8 cellular contexts compared by ENCODE assay signal in genomic region chr1:205456868-205457724, GRCh38. TPM values are rescaled to one million over a fixed set of nuclear protein-coding genes. Genes with fewer than 3 reads are reported as not detected.
DNase-seq lines count a peak whose midpoint lies in the region; ATAC-seq, FAIRE-seq and TF ChIP-seq lines count a peak whose summit lies in the region.

No MANE protein-coding gene starts in this region.

- WGBS in gastroesophageal sphincter (ENCODE audit: low coverage in 1 of 2), 2 donors, result 4% methylated on average over 4 of the region's 74 CpGs; no CpG with 5 or more reads in 1 of the 2 donors

- no peak overlapping the region for H2AFZ ChIP-seq in astrocyte (ENCODE audit: low read depth, low read length)

- H3K4me3 ChIP-seq in astrocyte (ENCODE audit: insufficient read depth, low read depth, low read length) (no peak overlapping the region), gastroesophageal sphincter (peak overlapping the region in 1 of 2 donors; percentile 36)

- H3K4me1 Mint-ChIP-seq in astrocyte (ENCODE audit: low read depth, unreplicated experiment) (peaks cover 6% of the 10 kb centered on the region), nephron (peaks cover 35% of the 10 kb centered on the region)

- no peak overlapping the region for H3K9ac ChIP-seq in astrocyte (ENCODE audit: low read length)

- no peak for ATAC-seq in HG02571 (IDR thresholded peaks at IDR 0.05; ENCODE audit: unreplicated experiment)
- ATAC-seq in gastroesophageal sphincter, result no peak
- no peak for ATAC-seq in GM18498 (IDR thresholded peaks at IDR 0.05; ENCODE audit: unreplicated experiment)

- H3K27me3 ChIP-seq in astrocyte (ENCODE audit: insufficient read depth, low read length) (peaks cover 67% of the 10 kb centered on the region), gastroesophageal sphincter (peaks cover 92% of the 10 kb centered on the region)

- no peaks in the 10 kb centered on the region for H3K9me3 ChIP-seq in astrocyte (ENCODE audit: insufficient read depth, low read depth, low read length)
- H3K9me3 ChIP-seq in gastroesophageal sphincter, result no peaks in the 10 kb centered on the region

- no peaks in the 10 kb centered on the region for H3K36me3 Mint-ChIP-seq in astrocyte (ENCODE audit: low read depth, unreplicated experiment)
- H3K36me3 Mint-ChIP-seq in nephron (ENCODE audit: low read depth), result no peaks in the 10 kb centered on the region

- TF ChIP-seq CTCF in astrocyte (IDR thresholded peaks at IDR 0.05; ENCODE audit: insufficient read depth, low read depth, low read length) (no peak), nephron (IDR thresholded peaks at IDR 0.05; ENCODE audit: unreplicated experiment in 3 of 3) (no peak), gastroesophageal sphincter (IDR thresholded peaks at IDR 0.05) (no peak)

- peak overlapping the region; percentile 50 for H3K4me2 ChIP-seq in astrocyte (ENCODE audit: low read length)

- peak; percentile 89 for DNase-seq in DMS153 treated with DMSO at 0.1 percent for 48 hours (lab: John Stamatoyannopoulos, UW; ENCODE audit: unreplicated experiment)
- peak; percentile 74 for DNase-seq in NCI-H187 treated with DMSO at 0.1 percent for 48 hours (lab: John Stamatoyannopoulos, UW)
- no peak for DNase-seq in astrocyte (ENCODE audit: low read depth)
- no peak for DNase-seq in AG08395 (ENCODE audit: low spot score)

- no peak for FAIRE-seq in astrocyte (lab: Jason Lieb, UNC)

- H3K36me3 ChIP-seq in astrocyte (ENCODE audit: insufficient read depth, low read length) (no peaks in the 10 kb centered on the region), gastroesophageal sphincter (no peaks in the 10 kb centered on the region)

- H3K27ac ChIP-seq in astrocyte (ENCODE audit: low read depth, low read length) (no peak overlapping the region), gastroesophageal sphincter (no peak overlapping the region)

- TF ChIP-seq POLR2A in gastroesophageal sphincter (IDR thresholded peaks at IDR 0.05), result no peak

- H3K4me1 ChIP-seq in astrocyte (ENCODE audit: insufficient read depth, low read length) (peaks cover 2% of the 10 kb centered on the region), gastroesophageal sphincter (peaks cover 0 to 25% (median 18%) of the 10 kb centered on the region in 3 donors)

- H3K4me3 Mint-ChIP-seq in astrocyte (ENCODE audit: unreplicated experiment) (peak overlapping the region; percentile 80), nephron (peak overlapping the region; percentile 79 to 86 (median 84))

- H3K27ac Mint-ChIP-seq in astrocyte (ENCODE audit: unreplicated experiment), result no peak overlapping the region
- H3K27ac Mint-ChIP-seq in nephron, result no peak overlapping the region

- no peaks in the 10 kb centered on the region for H3K79me2 ChIP-seq in astrocyte (ENCODE audit: insufficient read depth, low read length)

- H3K9me3 Mint-ChIP-seq in astrocyte (ENCODE audit: unreplicated experiment) (no peaks in the 10 kb centered on the region), nephron (peaks cover 3% of the 10 kb centered on the region)

- H4K20me1 ChIP-seq in astrocyte (ENCODE audit: insufficient read depth, low read length), result peaks cover 4% of the 10 kb centered on the region

- no peak for TF ChIP-seq EP300 in gastroesophageal sphincter (IDR thresholded peaks at IDR 0.05)

- H3K27me3 Mint-ChIP-seq in astrocyte (ENCODE audit: low read depth, unreplicated experiment) (peaks cover 59% of the 10 kb centered on the region), nephron (ENCODE audit: low read depth) (peaks cover 85% of the 10 kb centered on the region)

RNA-seq across cellular contexts. Expression of gene BLACAT1, which starts 1.3 kb away (rescaled TPM):
- 2.2 and 2.3 TPM in 2 replicates for total RNA-seq in astrocyte
- total RNA-seq in gastroesophageal sphincter, result not detected

RNA-seq across cellular contexts. Expression of gene LEMD1, which starts 35.2 kb away (rescaled TPM):
- total RNA-seq in astrocyte (2.5 and 3.1 TPM in 2 replicates), gastroesophageal sphincter (not detected)

RNA-seq across cellular contexts. Expression of gene CDK18, which starts 47.4 kb away (rescaled TPM):
- total RNA-seq in astrocyte, result 15.7 and 17.8 TPM in 2 replicates
- total RNA-seq in gastroesophageal sphincter, result 10 to 100 TPM in 1 of 4 donors, 1 to 10 TPM in 3; 5.1 to 13.7 (median 6.3) TPM

Comparison
In these comparisons a context has a peak if more than half of its experiments do, and no peak if none do; other contexts are left out.
1. DNase-seq: peak in DMS153 treated with DMSO at 0.1 percent for 48 hours (single experiment) and NCI-H187 treated with DMSO at 0.1 percent for 48 hours (single experiment); none in astrocyte (single experiment) and AG08395 (single experiment).